Comparison of ENCODE assay signal across 20 cellular contexts in the genomic region with DNA sequence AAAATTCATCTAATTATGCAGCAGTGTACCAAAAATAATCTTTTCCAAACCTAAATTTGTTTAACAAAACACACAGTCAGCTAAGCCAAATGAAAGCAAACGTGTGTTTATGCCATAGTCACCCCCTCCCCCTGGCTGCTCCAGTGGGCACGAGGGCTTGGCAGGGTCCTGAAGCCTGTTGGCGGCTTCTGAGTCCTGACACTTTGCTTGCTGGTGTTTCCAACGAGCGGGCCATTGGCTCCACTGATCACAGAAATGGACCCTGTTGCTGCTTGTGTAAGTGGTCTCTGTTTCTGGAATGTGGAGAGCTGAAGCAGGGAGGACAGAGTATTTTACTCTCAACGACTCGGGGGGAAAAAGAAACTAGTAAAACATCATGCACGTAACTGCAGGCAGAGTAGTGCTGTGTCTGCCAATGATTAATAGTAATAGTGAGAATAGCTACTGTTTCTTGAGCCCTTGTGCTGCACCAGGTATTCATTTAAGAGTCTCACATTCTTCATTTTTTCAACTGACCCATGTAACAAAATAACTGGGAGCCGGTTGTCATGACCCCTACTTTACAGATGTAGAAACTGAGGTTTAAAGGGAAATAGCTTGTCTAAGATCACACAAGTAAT.
A peak's percentile ranks its signal among the peaks of the same experiment; 100 is the strongest.
DNase-seq lines count a peak whose midpoint lies in the region; ATAC-seq and TF ChIP-seq lines count a peak whose summit lies in the region.
"Had no signal": no experiment of that assay in that cellular context is flagged by ENCODE, and none has a peak within 500 bp of the region (broad histone marks: within the 10 kb centered on the region; RNA-seq: fewer than 3 reads in every experiment).

No MANE protein-coding gene starts in this region.

- no peaks in the 10 kb centered on the region for H3K4me1 ChIP-seq in PC-9 (replicated peaks; ENCODE audit: insufficient read depth)
- H3K4me1 ChIP-seq: vagina had no signal

- H3K4me2 ChIP-seq in PC-9: no peak overlapping the region

- H2AFZ ChIP-seq in PC-9: no peak overlapping the region

- H4K20me1 ChIP-seq in PC-9 (ENCODE audit: insufficient read depth): no peaks in the 10 kb centered on the region

- no peaks in the 10 kb centered on the region for H3K9me2 ChIP-seq in PC-9 (ENCODE audit: insufficient read depth)

- no peak overlapping the region for H3K27ac ChIP-seq in PC-9
- H3K27ac ChIP-seq: SK-N-MC, vagina had no signal

- no TSS peak for BruUV-seq in PC-9 (replicated peaks; lab: Mats Ljungman, UMichigan)

- TF ChIP-seq CTCF in PC-9 (conservative IDR thresholded peaks at IDR 0.05): no peak

- intact Hi-C loops in PC-9 (cut with micrococcal nuclease; ENCODE audit: unreplicated experiment): no loop called here

- DNase-seq in NCI-H526 treated with DMSO at 0.1 percent for 48 hours (lab: John Stamatoyannopoulos, UW) (peak; percentile 51), medulla oblongata (ENCODE audit: extremely low spot score) (peak; percentile 37), AG20443 (ENCODE audit: low spot score) (no peak), PC-9 (no peak)
- DNase-seq: CD8-positive, alpha-beta T cell; DND-41; mammary epithelial cell; naive thymus-derived CD4-positive, alpha-beta T cell; NCI-H2029; NCI-H748 treated with DMSO at 0.1 percent for 48 hours; spleen; stimulated activated CD8-positive, alpha-beta memory T cell treated with anti-CD3 and anti-CD28 coated beads, Interleukin-4, amount 100 ng/mL, for 48 hours had no signal

- H3F3A ChIP-seq in PC-9 (ENCODE audit: insufficient read depth, low read depth): no peaks in the 10 kb centered on the region

- no peaks in the 10 kb centered on the region for H3K79me2 ChIP-seq in PC-9 (ENCODE audit: low read depth)

- CTCF ChIA-PET in PC-9 (lab: Charles Lee): no interaction called here

- H3K9me3 ChIP-seq in PC-9 (ENCODE audit: insufficient read depth, low read depth): no peaks in the 10 kb centered on the region
- H3K9me3 ChIP-seq: vagina had no signal

- H3K4me3 ChIP-seq in PC-9: no peak overlapping the region
- H3K4me3 ChIP-seq: K562, SK-N-MC, spleen, vagina had no signal

- H3K36me3 ChIP-seq in PC-9 (ENCODE audit: low read depth): no peaks in the 10 kb centered on the region
- H3K36me3 ChIP-seq: spleen, vagina had no signal

- H3K27me3 ChIP-seq in PC-9 (ENCODE audit: insufficient read depth, low read depth): no peaks in the 10 kb centered on the region
- H3K27me3 ChIP-seq: spleen, vagina had no signal

- ATAC-seq in GM18498 (IDR thresholded peaks at IDR 0.05; ENCODE audit: unreplicated experiment) (peak; percentile 41), HG02678 (IDR thresholded peaks at IDR 0.05; ENCODE audit: unreplicated experiment) (peak; percentile 63), HG03460 (IDR thresholded peaks at IDR 0.05; ENCODE audit: unreplicated experiment) (no peak), HG03457 (IDR thresholded peaks at IDR 0.05; ENCODE audit: unreplicated experiment) (no peak)
- ATAC-seq: activated T-helper 17 cell treated with anti-CD3 and anti-CD28 coated beads, Interleukin-2, amount 50 U/mL, for 72 hours; CD8-positive, alpha-beta T cell; K562; naive thymus-derived CD4-positive, alpha-beta T cell had no signal

- POLR2A ChIA-PET in PC-9 (lab: Charles Lee; ENCODE audit: unreplicated experiment): no interaction called here

Comparison
In these comparisons a context has a peak if more than half of its experiments do, and no peak if none do; other contexts are left out.
1. ATAC-seq: peak in GM18498 (single experiment) and HG02678 (single experiment); none in HG03460 (single experiment) and HG03457 (single experiment).
2. DNase-seq: peak in NCI-H526 treated with DMSO at 0.1 percent for 48 hours (single experiment) and medulla oblongata (single experiment); none in AG20443 (single experiment) and PC-9 (0 of 2).